In the genomic region with DNA sequence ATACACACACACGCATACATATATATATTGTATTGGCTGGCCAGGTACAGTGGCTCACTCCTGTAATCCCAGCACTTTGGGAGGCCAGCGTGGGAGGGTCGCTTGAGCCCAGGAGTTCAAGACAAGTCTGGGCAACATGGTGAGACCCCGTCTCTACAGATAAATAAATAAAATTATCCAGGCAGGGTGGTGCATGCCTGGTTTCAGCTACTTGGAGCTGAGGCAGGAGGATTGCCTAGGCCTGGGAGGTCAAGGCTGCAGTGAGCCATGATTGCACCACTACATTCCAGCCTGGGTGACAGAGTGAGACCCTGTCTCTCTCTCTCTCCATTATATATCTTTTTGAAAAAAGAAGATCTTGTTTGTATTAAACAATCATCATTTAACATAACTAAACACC, we compare ENCODE assay signal across 1 cellular context.
TF ChIP-seq lines count a peak whose summit lies in the region.

No MANE protein-coding gene starts in this region.

TF ChIP-seq in IMR-90, 13 proteins besides CTCF, POLR2A, EP300 and RAD21 (continued from another document):
- TF ChIP-seq FOS (IDR thresholded peaks at IDR 0.05; ENCODE audit: low read depth, low read length) = no peak
- TF ChIP-seq, protein P1, sequence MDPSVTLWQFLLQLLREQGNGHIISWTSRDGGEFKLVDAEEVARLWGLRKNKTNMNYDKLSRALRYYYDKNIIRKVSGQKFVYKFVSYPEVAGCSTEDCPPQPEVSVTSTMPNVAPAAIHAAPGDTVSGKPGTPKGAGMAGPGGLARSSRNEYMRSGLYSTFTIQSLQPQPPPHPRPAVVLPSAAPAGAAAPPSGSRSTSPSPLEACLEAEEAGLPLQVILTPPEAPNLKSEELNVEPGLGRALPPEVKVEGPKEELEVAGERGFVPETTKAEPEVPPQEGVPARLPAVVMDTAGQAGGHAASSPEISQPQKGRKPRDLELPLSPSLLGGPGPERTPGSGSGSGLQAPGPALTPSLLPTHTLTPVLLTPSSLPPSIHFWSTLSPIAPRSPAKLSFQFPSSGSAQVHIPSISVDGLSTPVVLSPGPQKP (IDR thresholded peaks at IDR 0.05; ENCODE audit: borderline replicate concordance, low read depth, low read length) = no peak
